10 cellular contexts compared by ENCODE assay signal in genomic region chr15:51266548-51266947, GRCh38.
DNase-seq lines count a peak whose midpoint lies in the region; ATAC-seq, FAIRE-seq and TF ChIP-seq lines count a peak whose summit lies in the region.
"Had no signal": no experiment of that assay in that cellular context is flagged by ENCODE, and none has a peak within 500 bp of the region (broad histone marks: within the 10 kb centered on the region; RNA-seq: fewer than 3 reads in every experiment).

No MANE protein-coding gene starts in this region.

- 12 to 14% methylated on average over 9 of the region's 9 CpGs for WGBS in GM23248 (ENCODE audit: low coverage in 1 of 2, low lambda C conversion rate in 2 of 2, missing lambda C conversion rate in 2 of 2), 2 experiments
- 32% methylated on average over 9 of the region's 9 CpGs for WGBS in smooth muscle cell (ENCODE audit: low lambda C conversion rate)

- H3K4me1 ChIP-seq in GM23248 (ENCODE audit: insufficient read depth) = no peaks in the 10 kb centered on the region
- no peaks in the 10 kb centered on the region for H3K4me1 ChIP-seq in keratinocyte (ENCODE audit: control insufficient read depth, extremely low read depth, insufficient read depth, low read length)
- peaks cover 17% of the 10 kb centered on the region for H3K4me1 ChIP-seq in smooth muscle cell (ENCODE audit: low read depth)

- no peak overlapping the region for H3K27ac Mint-ChIP-seq in MCF 10A (ENCODE audit: low read depth, unreplicated experiment)
- H3K27ac Mint-ChIP-seq in activated CD4-positive, alpha-beta memory T cell treated with anti-CD3 and anti-CD28 coated beads, Interleukin-2, amount 10 ng/mL, durations not matched to agents 7 days and 5 days = no peak overlapping the region

- intact Hi-C loops in MCF 10A (cut with micrococcal nuclease) = no loop called here

- H3K9me3 ChIP-seq in GM23248 (ENCODE audit: low read depth) (no peaks in the 10 kb centered on the region), keratinocyte (ENCODE audit: control insufficient read depth, low read depth, low read length) (no peaks in the 10 kb centered on the region), smooth muscle cell (replicated peaks; ENCODE audit: low read depth) (no peaks in the 10 kb centered on the region)

- POLR2A ChIA-PET in MCF 10A (lab: Yijun Ruan, JAX) = no interaction called here
- POLR2A ChIA-PET in activated CD4-positive, alpha-beta memory T cell treated with anti-CD3 and anti-CD28 coated beads, Interleukin-2, amount 10 ng/mL, durations not matched to agents 7 days and 5 days (lab: Charles Lee) = interaction anchor here (1.0 kb wide), 2 partner anchors 16 to 43 kb away, joined by 3 read pairs; no protein-coding TSS in a partner anchor

- H3K36me3 ChIP-seq in GM23248 (ENCODE audit: low read depth) = no peaks in the 10 kb centered on the region
- no peaks in the 10 kb centered on the region for H3K36me3 ChIP-seq in keratinocyte (ENCODE audit: control insufficient read depth in 2 of 2, extremely low read depth in 1 of 2, insufficient read depth in 2 of 2, low read length in 2 of 2)
- no peaks in the 10 kb centered on the region for H3K36me3 ChIP-seq in smooth muscle cell (ENCODE audit: low read depth)

- no peaks in the 10 kb centered on the region for H4K20me1 ChIP-seq in GM23248 (ENCODE audit: insufficient read depth)
- H4K20me1 ChIP-seq in keratinocyte (ENCODE audit: control insufficient read depth, extremely low read depth, insufficient read depth, low read length) = no peaks in the 10 kb centered on the region
- H4K20me1 ChIP-seq in smooth muscle cell (ENCODE audit: low read depth) = no peaks in the 10 kb centered on the region

- H3K27ac ChIP-seq in GM23248 (no peak overlapping the region), keratinocyte (ENCODE audit: control insufficient read depth, insufficient read depth, low read length) (no peak overlapping the region), smooth muscle cell (ENCODE audit: low read depth) (no peak overlapping the region)

- H3K9me1 ChIP-seq in keratinocyte (ENCODE audit: control insufficient read depth, extremely low read depth, insufficient read depth, low read length) = no peaks in the 10 kb centered on the region

- H3K9me2 ChIP-seq in GM23248 (ENCODE audit: insufficient read depth) = no peaks in the 10 kb centered on the region

- no peaks in the 10 kb centered on the region for H3K9me3 Mint-ChIP-seq in MCF 10A (ENCODE audit: unreplicated experiment)
- peaks cover under 1% of the 10 kb centered on the region for H3K9me3 Mint-ChIP-seq in activated CD4-positive, alpha-beta memory T cell treated with anti-CD3 and anti-CD28 coated beads, Interleukin-2, amount 10 ng/mL, durations not matched to agents 7 days and 5 days

- in situ Hi-C loops in GM23248 (cut with MboI) = no loop called here

- no TSS peak for BruUV-seq in MCF 10A (replicated peaks; lab: Mats Ljungman, UMichigan)

- CTCF ChIA-PET in MCF 10A (lab: Yijun Ruan, JAX) = interaction anchor here (1.3 to 1.9 kb wide), 3 partner anchors 16 to 135 kb away, joined by 3 to 7 read pairs (median 6); no protein-coding TSS in a partner anchor
- CTCF ChIA-PET in activated CD4-positive, alpha-beta memory T cell treated with anti-CD3 and anti-CD28 coated beads, Interleukin-2, amount 10 ng/mL, durations not matched to agents 7 days and 5 days (lab: Charles Lee) = interaction anchor here (0.9 to 1.5 kb wide), 2 partner anchors 15 to 103 kb away, joined by 4 to 5 read pairs; no protein-coding TSS in a partner anchor

- dilution Hi-C loops in keratinocyte (cut with MboI; ENCODE audit: extremely low pct_ligation_motif_present, low sequenced_read_pairs) = no loop called here

- H3K4me3 Mint-ChIP-seq in MCF 10A (ENCODE audit: unreplicated experiment) = peak overlapping the region; percentile 60
- H3K4me3 Mint-ChIP-seq in activated CD4-positive, alpha-beta memory T cell treated with anti-CD3 and anti-CD28 coated beads, Interleukin-2, amount 10 ng/mL, durations not matched to agents 7 days and 5 days = no peak overlapping the region

- peak overlapping the region; percentile 74 for H2AFZ ChIP-seq in GM23248
- no peak overlapping the region for H2AFZ ChIP-seq in keratinocyte (ENCODE audit: control insufficient read depth, low read length)
- H2AFZ ChIP-seq in smooth muscle cell (ENCODE audit: low read depth) = peak overlapping the region; percentile 82

- ATAC-seq in GM19455 (IDR thresholded peaks at IDR 0.05; ENCODE audit: unreplicated experiment) (no peak), HG03025 (IDR thresholded peaks at IDR 0.05; ENCODE audit: low FRiP score, unreplicated experiment) (no peak)

- H3K9ac ChIP-seq in GM23248 (peak overlapping the region; percentile 59), keratinocyte (ENCODE audit: control insufficient read depth, extremely low read depth, insufficient read depth, low read length) (no peak overlapping the region), smooth muscle cell (ENCODE audit: low read depth) (no peak overlapping the region)

- no peak for FAIRE-seq in keratinocyte (lab: Jason Lieb, UNC)
- FAIRE-seq: GM18507 had no signal

- H3K36me3 Mint-ChIP-seq in MCF 10A (ENCODE audit: insufficient read depth, unreplicated experiment) = no peaks in the 10 kb centered on the region
- no peaks in the 10 kb centered on the region for H3K36me3 Mint-ChIP-seq in activated CD4-positive, alpha-beta memory T cell treated with anti-CD3 and anti-CD28 coated beads, Interleukin-2, amount 10 ng/mL, durations not matched to agents 7 days and 5 days (ENCODE audit: low read depth)

- H3K27me3 ChIP-seq in GM23248 (replicated peaks; ENCODE audit: insufficient read depth) (no peaks in the 10 kb centered on the region), keratinocyte (ENCODE audit: control insufficient read depth, extremely low read depth, insufficient read depth, low read length) (peaks cover 51% of the 10 kb centered on the region), smooth muscle cell (ENCODE audit: low read depth) (peaks cover 26% of the 10 kb centered on the region)

- no peaks in the 10 kb centered on the region for H3K79me2 ChIP-seq in GM23248 (ENCODE audit: insufficient read depth)
- H3K79me2 ChIP-seq in keratinocyte (ENCODE audit: control insufficient read depth, insufficient read depth, low read length) = no peaks in the 10 kb centered on the region
- H3K79me2 ChIP-seq in smooth muscle cell (ENCODE audit: low read depth) = no peaks in the 10 kb centered on the region

- H3K4me2 ChIP-seq in GM23248 (ENCODE audit: unreplicated experiment) (peak overlapping the region; percentile 96), keratinocyte (ENCODE audit: control insufficient read depth, extremely low read depth, insufficient read depth, low read depth, low read length) (peak overlapping the region; percentile 50), smooth muscle cell (peak overlapping the region; percentile 94)

- H3K4me3 ChIP-seq in GM23248 (peak overlapping the region; percentile 75), keratinocyte (ENCODE audit: control insufficient read depth in 2 of 3, extremely low read depth in 1 of 3, insufficient read depth in 2 of 3, low read depth in 1 of 3, low read length in 3 of 3) (peak overlapping the region in 1 of 3 experiments; percentile 21), smooth muscle cell (peak overlapping the region; percentile 61)

- no peak for TF ChIP-seq CTCF in MCF 10A (IDR thresholded peaks at IDR 0.05; ENCODE audit: unreplicated experiment)
- TF ChIP-seq CTCF in keratinocyte (optimal IDR thresholded peaks at IDR 0.05 in 1 of 3, IDR thresholded peaks at IDR 0.05 in 1 of 3, conservative IDR thresholded peaks at IDR 0.05 in 1 of 3; ENCODE audit: extremely low read depth in 1 of 3, insufficient read depth in 2 of 3, low read length in 3 of 3) = no peak
- TF ChIP-seq CTCF in smooth muscle cell (IDR thresholded peaks at IDR 0.05; ENCODE audit: borderline replicate concordance, insufficient read depth, poor library complexity, severe bottlenecking) = no peak

- H3K27me3 Mint-ChIP-seq in MCF 10A (ENCODE audit: insufficient read depth, unreplicated experiment) = no peaks in the 10 kb centered on the region
- H3K27me3 Mint-ChIP-seq in activated CD4-positive, alpha-beta memory T cell treated with anti-CD3 and anti-CD28 coated beads, Interleukin-2, amount 10 ng/mL, durations not matched to agents 7 days and 5 days = peaks cover 32% of the 10 kb centered on the region

- peak; percentile 50 for DNase-seq in GM23248
- DNase-seq in MCF 10A (ENCODE audit: unreplicated experiment) = no peak
- no peak for DNase-seq in keratinocyte (ENCODE audit: low read depth, low spot score)
- no peak for DNase-seq in smooth muscle cell (lab: John Stamatoyannopoulos, UW; ENCODE audit: unreplicated experiment)
- no peak for DNase-seq in activated CD4-positive, alpha-beta memory T cell treated with anti-CD3 and anti-CD28 coated beads, Interleukin-2, amount 10 ng/mL, durations not matched to agents 7 days and 5 days
- DNase-seq in stimulated activated naive CD4-positive, alpha-beta T cell treated with Interleukin-2 at 50 U/mL for 16 hours (lab: John Stamatoyannopoulos, UW) = no peak
- DNase-seq: DMS 273 treated with DMSO at 0.1 percent for 48 hours had no signal

- H3K4me1 Mint-ChIP-seq in MCF 10A (ENCODE audit: insufficient read depth, unreplicated experiment) = no peaks in the 10 kb centered on the region
- peaks cover 1% of the 10 kb centered on the region for H3K4me1 Mint-ChIP-seq in activated CD4-positive, alpha-beta memory T cell treated with anti-CD3 and anti-CD28 coated beads, Interleukin-2, amount 10 ng/mL, durations not matched to agents 7 days and 5 days

- H3F3A ChIP-seq in GM23248 (ENCODE audit: insufficient read depth) (no peaks in the 10 kb centered on the region), smooth muscle cell (ENCODE audit: low read depth) (no peaks in the 10 kb centered on the region)
